Comparison of ENCODE assay signal across 8 cellular contexts in the genomic region with DNA sequence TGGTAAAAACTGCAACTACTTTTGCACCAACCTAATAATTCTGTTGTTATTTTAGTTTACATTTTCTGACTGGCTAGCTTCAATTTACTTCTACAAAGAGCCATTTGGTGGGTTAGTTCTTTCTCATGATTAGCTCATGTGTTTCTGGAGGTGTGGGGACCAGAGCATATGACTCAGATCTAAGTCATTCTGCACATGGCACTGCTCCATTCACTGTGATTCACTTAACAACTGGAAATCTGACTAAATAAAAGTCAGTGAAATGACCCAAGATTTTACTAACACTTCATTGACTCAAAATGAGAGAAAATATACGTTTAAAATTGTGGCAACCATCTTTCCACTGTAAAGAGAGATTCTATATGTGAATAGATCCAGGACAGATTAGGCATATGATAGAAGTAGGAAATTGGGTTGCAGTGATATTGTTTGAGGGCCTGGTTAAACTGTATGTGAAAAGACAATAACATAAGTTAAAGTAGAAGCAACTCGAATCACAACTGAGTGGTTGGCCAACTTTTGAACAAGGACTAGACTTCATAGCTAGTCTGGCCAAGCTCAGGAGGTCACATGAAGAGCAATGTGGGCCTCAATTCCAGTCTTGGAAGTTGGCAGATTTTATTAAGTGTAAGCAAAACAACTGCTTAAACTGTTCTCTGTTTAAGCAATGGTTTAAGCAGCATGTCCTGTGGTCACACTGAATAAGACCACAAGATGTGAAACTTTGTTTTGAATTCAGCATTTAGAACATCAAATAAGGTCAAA.
DNase-seq lines count a peak whose midpoint lies in the region; ATAC-seq and TF ChIP-seq lines count a peak whose summit lies in the region.

No MANE protein-coding gene starts in this region.

- no peak overlapping the region for H3K4me3 Mint-ChIP-seq in activated naive CD4-positive, alpha-beta T cell treated with anti-CD3 and anti-CD28 coated beads, Interleukin-2, amount 50 U/mL, for 24 hours

- peak overlapping the region; percentile 18; the same call in 1 of the 2 replicates for H3K9ac ChIP-seq in PC-3 (ENCODE audit: low read length)
- no peak overlapping the region for H3K9ac ChIP-seq in fibroblast of lung (ENCODE audit: insufficient read depth, low read length)

- no peaks in the 10 kb centered on the region for H3K36me3 Mint-ChIP-seq in activated naive CD4-positive, alpha-beta T cell treated with anti-CD3 and anti-CD28 coated beads, Interleukin-2, amount 50 U/mL, for 24 hours

- H3F3A ChIP-seq in PC-3 (ENCODE audit: low read length, unreplicated experiment) = no peaks in the 10 kb centered on the region

- no peak for TF ChIP-seq CTCF in PC-3 (conservative IDR thresholded peaks at IDR 0.05; ENCODE audit: low read depth, low read length)
- TF ChIP-seq CTCF in fibroblast of lung (conservative IDR thresholded peaks at IDR 0.05 in 1 of 2, IDR thresholded peaks at IDR 0.05 in 1 of 2; ENCODE audit: low read depth in 1 of 2, low read length in 2 of 2) = no peak
- no peak for TF ChIP-seq CTCF in transverse colon (IDR thresholded peaks at IDR 0.05)
- TF ChIP-seq CTCF in BE2C (IDR thresholded peaks at IDR 0.05; ENCODE audit: low read depth, low read length) = no peak

- no peak overlapping the region for H3K4me3 ChIP-seq in PC-3 (ENCODE audit: low read length)
- no peak overlapping the region for H3K4me3 ChIP-seq in fibroblast of lung (replicated peaks in 1 of 4; ENCODE audit: control extremely low read depth in 1 of 4, insufficient read depth in 1 of 4, low read depth in 3 of 4, low read length in 4 of 4)
- H3K4me3 ChIP-seq in transverse colon = no peak overlapping the region
- H3K4me3 ChIP-seq in BE2C (ENCODE audit: low read depth, low read length) = no peak overlapping the region

- H3K9me3 ChIP-seq in PC-3 (ENCODE audit: low read length) (no peaks in the 10 kb centered on the region), fibroblast of lung (ENCODE audit: control insufficient read depth, insufficient read depth, low read depth, low read length) (no peaks in the 10 kb centered on the region), transverse colon (no peaks in the 10 kb centered on the region), BE2C (no peaks in the 10 kb centered on the region)

- H3K4me1 ChIP-seq in PC-3 (ENCODE audit: insufficient read depth, low read length) = peaks cover 39% of the 10 kb centered on the region
- peaks cover 15% of the 10 kb centered on the region for H3K4me1 ChIP-seq in fibroblast of lung (ENCODE audit: control insufficient read depth, extremely low read depth, insufficient read depth, low read length)
- no peaks in the 10 kb centered on the region for H3K4me1 ChIP-seq in transverse colon
- H3K4me1 ChIP-seq in BE2C = no peaks in the 10 kb centered on the region

- intact Hi-C loops in PC-3 (cut with micrococcal nuclease) = loop anchor here (10.0 kb wide), 1 partner anchor 88 kb away; no protein-coding TSS in a partner anchor
- intact Hi-C loops in transverse colon (cut with DNase I; ENCODE audit: low total_unique reads) = no loop called here
- intact Hi-C loops in head of caudate nucleus (cut with DNase I) = no loop called here

- H3K36me3 ChIP-seq in PC-3 (ENCODE audit: low read depth, low read length) = no peaks in the 10 kb centered on the region
- H3K36me3 ChIP-seq in fibroblast of lung (ENCODE audit: control insufficient read depth, insufficient read depth, low read length) = no peaks in the 10 kb centered on the region
- H3K36me3 ChIP-seq in transverse colon = no peaks in the 10 kb centered on the region
- H3K36me3 ChIP-seq in BE2C = no peaks in the 10 kb centered on the region

- no peaks in the 10 kb centered on the region for H3K9me3 Mint-ChIP-seq in activated naive CD4-positive, alpha-beta T cell treated with anti-CD3 and anti-CD28 coated beads, Interleukin-2, amount 50 U/mL, for 24 hours

- H3K27me3 ChIP-seq in PC-3 (ENCODE audit: low read length) (no peaks in the 10 kb centered on the region), fibroblast of lung (ENCODE audit: control insufficient read depth, insufficient read depth, low read length) (no peaks in the 10 kb centered on the region), transverse colon (no peaks in the 10 kb centered on the region), BE2C (no peaks in the 10 kb centered on the region)

- H3K4me1 Mint-ChIP-seq in activated naive CD4-positive, alpha-beta T cell treated with anti-CD3 and anti-CD28 coated beads, Interleukin-2, amount 50 U/mL, for 24 hours = peaks cover 11% of the 10 kb centered on the region

- H3K4me2 ChIP-seq in PC-3 (ENCODE audit: low read length) = peak overlapping the region; percentile 53
- H3K4me2 ChIP-seq in fibroblast of lung (ENCODE audit: extremely low read depth, insufficient read depth, low read length) = peak overlapping the region; percentile 65

- CTCF ChIA-PET in PC-3 (lab: Charles Lee) = no interaction called here

- TF ChIP-seq EP300 in transverse colon (IDR thresholded peaks at IDR 0.05; ENCODE audit: low read depth) = no peak

- 30 to 43% methylated on average over 2 of the region's 2 CpGs for WGBS in transverse colon (ENCODE audit: low coverage in 1 of 2), 2 donors

- peak overlapping the region; percentile 78 for H3K27ac ChIP-seq in PC-3 (ENCODE audit: low read length)
- peak overlapping the region; percentile 80 for H3K27ac ChIP-seq in fibroblast of lung (ENCODE audit: insufficient read depth, low read length)
- peak overlapping the region in 3 of 4 donors; percentile 37 to 45 (median 41) for H3K27ac ChIP-seq in transverse colon

- H2AFZ ChIP-seq in PC-3 (ENCODE audit: low read length) (peak overlapping the region; percentile 27), fibroblast of lung (ENCODE audit: low read length) (no peak overlapping the region)

- no peaks in the 10 kb centered on the region for H3K9me2 ChIP-seq in PC-3 (replicated peaks; ENCODE audit: low read length)

- POLR2A ChIA-PET in PC-3 (lab: Charles Lee; ENCODE audit: unreplicated experiment) = no interaction called here

- H3K79me2 ChIP-seq in PC-3 (ENCODE audit: low read length) (no peaks in the 10 kb centered on the region), fibroblast of lung (ENCODE audit: control insufficient read depth, insufficient read depth, low read length) (no peaks in the 10 kb centered on the region)

- TF ChIP-seq POLR2A in transverse colon (IDR thresholded peaks at IDR 0.05) = no peak

- peaks cover 4% of the 10 kb centered on the region for H3K27me3 Mint-ChIP-seq in activated naive CD4-positive, alpha-beta T cell treated with anti-CD3 and anti-CD28 coated beads, Interleukin-2, amount 50 U/mL, for 24 hours

- peak; percentile 81 for ATAC-seq in PC-3

- no TSS peak for BruUV-seq in PC-3 (replicated peaks; lab: Mats Ljungman, UMichigan)

- no peak for DNase-seq in activated naive CD4-positive, alpha-beta T cell (lab: John Stamatoyannopoulos, UW)
- DNase-seq in PC-3 = peak; percentile 98
- DNase-seq in fibroblast of lung (ENCODE audit: low read depth in 2 of 2) = peak; percentile 99
- DNase-seq in transverse colon = no peak
- DNase-seq in BE2C = no peak
- DNase-seq in head of caudate nucleus = no peak
- DNase-seq in NCI-H526 treated with DMSO at 0.1 percent for 48 hours (lab: John Stamatoyannopoulos, UW) = no peak

- H4K20me1 ChIP-seq in PC-3 (ENCODE audit: low read length) = no peaks in the 10 kb centered on the region
- H4K20me1 ChIP-seq in fibroblast of lung (ENCODE audit: control insufficient read depth, extremely low read depth, insufficient read depth, low read length) = no peaks in the 10 kb centered on the region

- in situ Hi-C loops in transverse colon (cut with MboI; ENCODE audit: low pct_ligation_motif_present in 1 of 4, low pct_unique_long_range_greater_than_20kb in 1 of 4, low sequenced_read_pairs in 3 of 4) = no loop called here

- H3K27ac Mint-ChIP-seq in activated naive CD4-positive, alpha-beta T cell treated with anti-CD3 and anti-CD28 coated beads, Interleukin-2, amount 50 U/mL, for 24 hours = peak overlapping the region; percentile 76

Comparison
In these comparisons a context has a peak if more than half of its experiments do, and no peak if none do; other contexts are left out.
1. DNase-seq: peak in PC-3 (single experiment) and fibroblast of lung (2 of 2); none in activated naive CD4-positive, alpha-beta T cell (0 of 4), transverse colon (single experiment), BE2C (single experiment), head of caudate nucleus (0 of 42) and NCI-H526 treated with DMSO at 0.1 percent for 48 hours (single experiment).
2. Peak in every context shown above with its lines, with median percentiles within 50 percentile points of each other: H3K27ac ChIP-seq.